22 cellular contexts compared by ENCODE assay signal in the genomic region with DNA sequence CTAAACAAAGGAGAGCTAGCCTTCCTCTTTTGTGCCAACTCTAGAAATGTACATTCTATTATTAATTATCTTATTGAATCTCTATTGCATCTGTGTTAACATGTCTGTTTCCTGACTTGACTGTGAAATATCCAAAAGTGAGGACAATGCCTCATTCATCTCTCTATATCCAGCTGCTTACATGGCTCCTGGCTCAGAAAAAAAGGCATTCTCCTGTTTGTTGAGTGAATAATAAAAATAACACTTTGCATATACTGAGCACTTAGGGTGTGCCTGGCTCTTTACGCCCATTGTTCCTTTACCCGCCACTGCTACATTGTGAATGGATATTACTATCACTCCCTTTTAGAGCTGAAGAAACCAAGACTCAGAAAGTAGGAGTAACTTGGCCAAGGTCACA.
"Had no signal": no experiment of that assay in that cellular context is flagged by ENCODE, and none has a peak within 500 bp of the region (broad histone marks: within the 10 kb centered on the region; RNA-seq: fewer than 3 reads in every experiment).

No MANE protein-coding gene starts in this region.

- H3K27ac ChIP-seq: HL-60, RWPE1 had no signal

- H3K9me3 ChIP-seq: MG63 had no signal

- ATAC-seq: SK-N-SH treated with all-trans-retinoic acid at 6 μM for 48 hours had no signal

- DNase-seq: Karpas-422, KG1, MG63, NCI-H1092, NCI-H1105 treated with DMSO at 0.1 percent for 48 hours, NCI-H1417 treated with DMSO at 0.1 percent for 48 hours, NCI-H187, NCI-H2029, NCI-H2081 treated with DMSO at 0.1 percent for 48 hours, NCI-H2171, NCI-H226, NCI-H446, NCI-H510A, NCI-H524 treated with DMSO at 0.1 percent for 48 hours, NCI-H69, NCI-H774, SHP77 had no signal

- H3K36me3 ChIP-seq: MG63 had no signal

- H3K4me3 ChIP-seq: MG63 had no signal

- FAIRE-seq: HTR-8/SVneo, RCC 7860 had no signal
